ENCODE assay signal across 11 cellular contexts in the genomic region with DNA sequence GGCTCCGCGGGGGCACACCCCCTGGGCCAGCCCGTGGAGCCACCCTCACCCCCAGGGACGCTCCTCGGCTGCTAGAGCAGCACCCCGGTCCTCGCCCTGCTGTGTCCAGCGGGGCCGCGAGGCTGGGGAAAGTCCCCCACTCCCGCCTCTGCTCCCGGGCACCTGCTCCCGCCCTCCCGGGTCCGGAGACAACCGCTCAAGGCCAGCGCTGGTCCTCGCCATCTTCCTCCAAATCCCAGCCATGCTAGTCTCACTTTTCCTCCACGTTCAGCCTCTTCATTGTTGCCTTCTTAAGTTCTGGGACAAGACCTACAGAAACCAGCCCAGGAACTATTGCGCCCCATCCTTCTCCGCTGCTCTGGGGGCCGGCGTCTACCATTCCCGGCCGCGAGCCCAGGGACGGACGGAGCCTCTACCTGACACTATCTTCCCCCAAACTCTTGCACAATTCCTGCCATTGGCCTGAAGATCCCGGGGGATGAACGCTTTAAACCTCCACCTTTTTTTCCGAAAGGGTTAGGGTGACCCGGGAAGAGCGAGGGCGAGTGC. TPM values are rescaled to one million over a fixed set of nuclear protein-coding genes. Genes with fewer than 3 reads are reported as not detected.
DNase-seq lines count a peak whose midpoint lies in the region; ATAC-seq and TF ChIP-seq lines count a peak whose summit lies in the region.
"Had no signal": no experiment of that assay in that cellular context is flagged by ENCODE, and none has a peak within 500 bp of the region (broad histone marks: within the 10 kb centered on the region; RNA-seq: fewer than 3 reads in every experiment).

No MANE protein-coding gene starts in this region.

- H3K27me3 ChIP-seq in OCI-LY3 (ENCODE audit: low read depth, low read length): 0 out of 2 replicates have a peak, but pooled peaks cover 1% of the 10 kb centered on the region
- peaks cover 58% of the 10 kb centered on the region for H3K27me3 ChIP-seq in smooth muscle cell (ENCODE audit: low read depth)

- no peaks in the 10 kb centered on the region for H3K9me3 Mint-ChIP-seq in activated CD4-positive, alpha-beta T cell treated with anti-CD3 and anti-CD28 coated beads, Interleukin-2, amount 10 ng/mL, durations not matched to agents 24 days and 14 days

- H2AFZ ChIP-seq in OCI-LY3 (ENCODE audit: low read depth, low read length) (no peak overlapping the region), smooth muscle cell (ENCODE audit: low read depth) (no peak overlapping the region)

- peak overlapping the region; percentile 59 for H3K9ac ChIP-seq in OCI-LY3 (ENCODE audit: low read length)
- no peak overlapping the region for H3K9ac ChIP-seq in smooth muscle cell (ENCODE audit: low read depth)

- H3K36me3 ChIP-seq in OCI-LY3 (replicated peaks; ENCODE audit: low read depth, low read length) (no peaks in the 10 kb centered on the region), smooth muscle cell (ENCODE audit: low read depth) (no peaks in the 10 kb centered on the region)

- H3K79me2 ChIP-seq in OCI-LY3 (ENCODE audit: low read length): no peaks in the 10 kb centered on the region
- no peaks in the 10 kb centered on the region for H3K79me2 ChIP-seq in smooth muscle cell (ENCODE audit: low read depth)

- no peak for ATAC-seq in GM19455 (IDR thresholded peaks at IDR 0.05; ENCODE audit: unreplicated experiment)
- no peak for ATAC-seq in HG02870 (IDR thresholded peaks at IDR 0.05; ENCODE audit: unreplicated experiment)
- ATAC-seq: SK-N-SH treated with all-trans-retinoic acid at 6 μM for 48 hours had no signal

- H3K36me3 Mint-ChIP-seq in activated CD4-positive, alpha-beta T cell treated with anti-CD3 and anti-CD28 coated beads, Interleukin-2, amount 10 ng/mL, durations not matched to agents 24 days and 14 days (ENCODE audit: low read depth): no peaks in the 10 kb centered on the region

- peak overlapping the region; percentile 34 for H3K4me3 Mint-ChIP-seq in activated CD4-positive, alpha-beta T cell treated with anti-CD3 and anti-CD28 coated beads, Interleukin-2, amount 10 ng/mL, durations not matched to agents 24 days and 14 days

- no peaks in the 10 kb centered on the region for H3F3A ChIP-seq in smooth muscle cell (ENCODE audit: low read depth)

- 12% methylated on average over 28 of the region's 34 CpGs for WGBS in smooth muscle cell (ENCODE audit: low lambda C conversion rate)

- no peak for TF ChIP-seq CTCF in OCI-LY3 (IDR thresholded peaks at IDR 0.05; ENCODE audit: low read depth, low read length)
- TF ChIP-seq CTCF in smooth muscle cell (IDR thresholded peaks at IDR 0.05; ENCODE audit: borderline replicate concordance, insufficient read depth, poor library complexity, severe bottlenecking): no peak

- H3K4me1 ChIP-seq in OCI-LY3 (ENCODE audit: low read length) (peaks cover 53% of the 10 kb centered on the region), smooth muscle cell (ENCODE audit: low read depth) (peaks cover 12% of the 10 kb centered on the region)
- H3K4me1 ChIP-seq: A549 had no signal

- intact Hi-C loops in activated CD4-positive, alpha-beta T cell treated with anti-CD3 and anti-CD28 coated beads, Interleukin-2, amount 10 ng/mL, durations not matched to agents 24 days and 14 days (cut with micrococcal nuclease): no loop called here

- no peaks in the 10 kb centered on the region for H3K9me3 ChIP-seq in OCI-LY3 (ENCODE audit: insufficient read depth, low read length)
- H3K9me3 ChIP-seq in smooth muscle cell (replicated peaks; ENCODE audit: low read depth): no peaks in the 10 kb centered on the region
- H3K9me3 ChIP-seq: A549 had no signal

- DNase-seq in activated CD4-positive, alpha-beta T cell treated with anti-CD3 and anti-CD28 coated beads, Interleukin-2, amount 10 ng/mL, durations not matched to agents 24 days and 14 days: no peak
- no peak for DNase-seq in activated CD4-positive, alpha-beta T cell treated with anti-CD3 and anti-CD28 coated beads, Interleukin-2, amount 50 U/mL, for 4 hours
- DNase-seq in smooth muscle cell (lab: John Stamatoyannopoulos, UW; ENCODE audit: unreplicated experiment): no peak
- no peak for DNase-seq in ureter (ENCODE audit: low spot score)
- DNase-seq: NCI-H345 had no signal

- peaks cover 59% of the 10 kb centered on the region for H3K27me3 Mint-ChIP-seq in activated CD4-positive, alpha-beta T cell treated with anti-CD3 and anti-CD28 coated beads, Interleukin-2, amount 10 ng/mL, durations not matched to agents 24 days and 14 days

- H3K27ac ChIP-seq in OCI-LY3 (ENCODE audit: low read length) (peak overlapping the region; percentile 84), smooth muscle cell (ENCODE audit: low read depth) (no peak overlapping the region)
- H3K27ac ChIP-seq: A549 had no signal

- H3K4me2 ChIP-seq in OCI-LY3 (ENCODE audit: low read length) (peak overlapping the region; percentile 69), smooth muscle cell (peak overlapping the region; percentile 75)
- H3K4me2 ChIP-seq: A549 had no signal

- H3K4me3 ChIP-seq in OCI-LY3 (ENCODE audit: low read length) (peak overlapping the region; percentile 55), iPS-11a (ENCODE audit: low read depth, low read length) (peak overlapping the region; percentile 13), smooth muscle cell (no peak overlapping the region)
- H3K4me3 ChIP-seq: A549 had no signal

- H4K20me1 ChIP-seq in OCI-LY3 (ENCODE audit: insufficient read depth, low read length): no peaks in the 10 kb centered on the region
- no peaks in the 10 kb centered on the region for H4K20me1 ChIP-seq in smooth muscle cell (ENCODE audit: low read depth)

- peaks cover 4% of the 10 kb centered on the region for H3K4me1 Mint-ChIP-seq in activated CD4-positive, alpha-beta T cell treated with anti-CD3 and anti-CD28 coated beads, Interleukin-2, amount 10 ng/mL, durations not matched to agents 24 days and 14 days

- no peak overlapping the region for H3K27ac Mint-ChIP-seq in activated CD4-positive, alpha-beta T cell treated with anti-CD3 and anti-CD28 coated beads, Interleukin-2, amount 10 ng/mL, durations not matched to agents 24 days and 14 days

RNA-seq across cellular contexts. Expression of gene KCP, which starts 4.8 kb away (rescaled TPM):
- 0.09 and 0.17 TPM in 2 replicates for total RNA-seq in activated CD4-positive, alpha-beta T cell treated with anti-CD3 and anti-CD28 coated beads, Interleukin-2, amount 10 ng/mL, durations not matched to agents 24 days and 14 days
- total RNA-seq in smooth muscle cell (0.99 and 3.1 TPM in 2 replicates), ureter (14.5 TPM)
- 4.5 and 6.2 TPM in 2 replicates for polyA plus RNA-seq in smooth muscle cell

RNA-seq across cellular contexts. Expression of gene IRF5, which starts 22.4 kb away (rescaled TPM):
- total RNA-seq in activated CD4-positive, alpha-beta T cell treated with anti-CD3 and anti-CD28 coated beads, Interleukin-2, amount 10 ng/mL, durations not matched to agents 24 days and 14 days: 16.2 and 18.6 TPM in 2 replicates
- 0.76 and 1.2 TPM in 2 replicates for total RNA-seq in smooth muscle cell
- polyA plus RNA-seq in smooth muscle cell: 0.35 TPM in 1 of 2 replicates, not detected in the other
- 32.0 TPM for total RNA-seq in ureter

RNA-seq across cellular contexts. Expression of gene ATP6V1F, which starts 52.7 kb away (rescaled TPM):
- total RNA-seq in activated CD4-positive, alpha-beta T cell treated with anti-CD3 and anti-CD28 coated beads, Interleukin-2, amount 10 ng/mL, durations not matched to agents 24 days and 14 days: 127 and 132 TPM in 2 replicates
- total RNA-seq in smooth muscle cell (131 TPM in 2 replicates), ureter (133 TPM)
- polyA plus RNA-seq in smooth muscle cell: 317 and 325 TPM in 2 replicates
